In the genomic region with DNA sequence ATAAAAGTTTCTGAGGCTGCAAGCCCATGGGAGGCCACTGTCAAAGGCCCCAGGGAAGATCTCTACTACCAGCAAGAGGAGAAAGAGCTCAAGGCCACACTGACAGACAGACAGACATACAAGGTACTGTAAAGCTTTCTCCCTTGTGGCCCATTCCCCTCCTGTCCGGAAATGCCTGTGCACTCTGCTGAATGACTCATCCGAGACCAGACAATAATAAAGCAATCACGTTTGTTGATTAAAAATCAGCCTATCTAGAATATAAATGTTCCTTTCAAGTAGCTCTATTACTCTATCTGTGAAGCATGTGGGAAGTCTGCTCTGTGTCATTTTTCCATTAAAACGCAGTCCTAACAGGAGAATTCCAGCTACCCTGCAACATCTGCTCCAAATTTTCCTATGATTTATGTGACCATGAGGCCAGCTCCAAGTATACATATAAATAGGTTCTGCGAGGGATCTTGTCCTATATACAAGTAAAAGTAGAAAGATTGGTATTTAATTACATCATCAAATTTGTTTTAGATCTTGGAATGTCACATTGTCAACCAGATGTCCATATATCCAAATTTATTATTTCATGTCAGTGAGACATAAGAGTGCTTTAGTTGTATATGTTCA, we compare ENCODE assay signal across 16 cellular contexts. TPM values are rescaled to one million over a fixed set of nuclear protein-coding genes. Genes with fewer than 3 reads are reported as not detected.
DNase-seq lines count a peak whose midpoint lies in the region; ATAC-seq, FAIRE-seq and TF ChIP-seq lines count a peak whose summit lies in the region.
"Had no signal": no experiment of that assay in that cellular context is flagged by ENCODE, and none has a peak within 500 bp of the region (broad histone marks: within the 10 kb centered on the region; RNA-seq: fewer than 3 reads in every experiment).

No MANE protein-coding gene starts in this region.

- no peak overlapping the region for H3K4me3 Mint-ChIP-seq in osteocyte (ENCODE audit: unreplicated experiment)
- H3K4me3 Mint-ChIP-seq in CD8-positive, alpha-beta T cell: no peak overlapping the region
- H3K4me3 Mint-ChIP-seq: activated CD4-positive, alpha-beta T cell treated with anti-CD3 and anti-CD28 coated beads, Interleukin-2, amount 10 ng/mL, durations not matched to agents 24 days and 14 days; activated naive CD8-positive, alpha-beta T cell; memory B cell had no signal

- H2AFZ ChIP-seq in endothelial cell of umbilical vein (ENCODE audit: low read depth, low read length): peak overlapping the region; percentile 33

- H3K9me3 ChIP-seq in Peyer's patch (no peaks in the 10 kb centered on the region), endothelial cell of umbilical vein (replicated peaks; ENCODE audit: control insufficient read depth, insufficient read depth, low read length) (no peaks in the 10 kb centered on the region)
- no peaks in the 10 kb centered on the region for H3K9me3 ChIP-seq in CD8-positive, alpha-beta T cell (ENCODE audit: low read length)

- H3K4me2 ChIP-seq in endothelial cell of umbilical vein (ENCODE audit: insufficient read depth, low read length): peak overlapping the region; percentile 46

- dilution Hi-C loops in endothelial cell of umbilical vein (cut with MboI; ENCODE audit: extremely low pct_ligation_motif_present, low sequenced_read_pairs): no loop called here

- no peak for TF ChIP-seq POLR2A in Peyer's patch (IDR thresholded peaks at IDR 0.05)
- no peak for TF ChIP-seq POLR2A in endothelial cell of umbilical vein (IDR thresholded peaks at IDR 0.05; ENCODE audit: low read depth, low read length)

- intact Hi-C loops in endothelial cell of umbilical vein (cut with micrococcal nuclease): no loop called here
- intact Hi-C loops in CD8-positive, alpha-beta T cell (cut with DNase I, micrococcal nuclease): no loop called here

- no peaks in the 10 kb centered on the region for H3K27me3 ChIP-seq in BJ (ENCODE audit: control insufficient read depth, insufficient read depth, low read length)
- H3K27me3 ChIP-seq in Peyer's patch: no peaks in the 10 kb centered on the region
- no peaks in the 10 kb centered on the region for H3K27me3 ChIP-seq in endothelial cell of umbilical vein (ENCODE audit: control insufficient read depth in 2 of 2, insufficient read depth in 2 of 2, low read length in 2 of 2)
- H3K27me3 ChIP-seq in CD8-positive, alpha-beta T cell (ENCODE audit: insufficient read depth, low read length): no peaks in the 10 kb centered on the region

- peaks cover 3% of the 10 kb centered on the region for H3K9me3 Mint-ChIP-seq in osteocyte (ENCODE audit: unreplicated experiment)
- no peaks in the 10 kb centered on the region for H3K9me3 Mint-ChIP-seq in CD8-positive, alpha-beta T cell
- H3K9me3 Mint-ChIP-seq: activated CD4-positive, alpha-beta T cell treated with anti-CD3 and anti-CD28 coated beads, Interleukin-2, amount 10 ng/mL, durations not matched to agents 24 days and 14 days; memory B cell had no signal

- peak overlapping the region; percentile 53 for H3K9ac ChIP-seq in endothelial cell of umbilical vein (replicated peaks; ENCODE audit: extremely low read depth, insufficient read depth, low read length)

- H3K4me3 ChIP-seq in BJ (ENCODE audit: low read depth, low read length) (no peak overlapping the region), Peyer's patch (no peak overlapping the region), endothelial cell of umbilical vein (replicated peaks in 1 of 3; ENCODE audit: insufficient read depth in 1 of 3, low read depth in 1 of 3, low read length in 3 of 3) (no peak overlapping the region)
- no peak overlapping the region for H3K4me3 ChIP-seq in CD8-positive, alpha-beta T cell (ENCODE audit: low read depth, low read length)

- H3K79me2 ChIP-seq in endothelial cell of umbilical vein (ENCODE audit: control insufficient read depth, insufficient read depth, low read length): no peaks in the 10 kb centered on the region

- TF ChIP-seq CTCF in BJ (IDR thresholded peaks at IDR 0.05; ENCODE audit: insufficient read depth, low read depth, low read length) (no peak), Peyer's patch (IDR thresholded peaks at IDR 0.05) (no peak), endothelial cell of umbilical vein (IDR thresholded peaks at IDR 0.05; ENCODE audit: extremely low read depth in 1 of 2, insufficient read depth in 1 of 2, low read depth in 1 of 2, low read length in 2 of 2) (no peak), osteocyte (IDR thresholded peaks at IDR 0.05) (no peak)
- TF ChIP-seq CTCF in CD8-positive, alpha-beta T cell (IDR thresholded peaks at IDR 0.05): no peak

- BruUV-seq in endothelial cell of umbilical vein (replicated peaks; lab: Mats Ljungman, UMichigan): no TSS peak

- peak overlapping the region; percentile 91 for H3K27ac Mint-ChIP-seq in osteocyte (ENCODE audit: unreplicated experiment)
- no peak overlapping the region for H3K27ac Mint-ChIP-seq in CD8-positive, alpha-beta T cell
- H3K27ac Mint-ChIP-seq: activated CD4-positive, alpha-beta T cell treated with anti-CD3 and anti-CD28 coated beads, Interleukin-2, amount 10 ng/mL, durations not matched to agents 24 days and 14 days; activated naive CD8-positive, alpha-beta T cell; memory B cell had no signal

- peaks cover 2% of the 10 kb centered on the region for H3K36me3 Mint-ChIP-seq in osteocyte (ENCODE audit: unreplicated experiment)
- no peaks in the 10 kb centered on the region for H3K36me3 Mint-ChIP-seq in CD8-positive, alpha-beta T cell
- H3K36me3 Mint-ChIP-seq: activated naive CD8-positive, alpha-beta T cell; memory B cell had no signal

- H3K27ac ChIP-seq in Peyer's patch (peak overlapping the region in 3 of 4 donors; percentile 38 to 64 (median 46)), endothelial cell of umbilical vein (ENCODE audit: insufficient read depth, low read depth, low read length) (peak overlapping the region; percentile 72)
- H3K27ac ChIP-seq in CD8-positive, alpha-beta T cell (ENCODE audit: low read depth, low read length): no peak overlapping the region

- CTCF ChIA-PET in BJ (lab: Yijun Ruan, JAX): interaction anchor here (0.7 to 1.2 kb wide), 2 partner anchors 21 to 43 kb away, joined by 3 read pairs; no protein-coding TSS in a partner anchor
- CTCF ChIA-PET in endothelial cell of umbilical vein (lab: Charles Lee): interaction anchor here (0.7 to 1.7 kb wide), 11 partner anchors 8 to 428 kb away, joined by 3 to 12 read pairs (median 4); no protein-coding TSS in a partner anchor
- CTCF ChIA-PET in CD8-positive, alpha-beta T cell (lab: Charles Lee): no interaction called here

- DNase-seq in BJ (ENCODE audit: low read depth) (peak; percentile 80), Peyer's patch (no peak), endothelial cell of umbilical vein (ENCODE audit: low read depth, low spot score) (peak; percentile 79), osteocyte (ENCODE audit: extremely low spot score, unreplicated experiment) (no peak), NCI-H1092 (lab: John Stamatoyannopoulos, UW) (no peak)
- DNase-seq in CD8-positive, alpha-beta T cell: no peak
- DNase-seq: activated CD4-positive, alpha-beta T cell treated with anti-CD3 and anti-CD28 coated beads, Interleukin-2, amount 10 ng/mL, durations not matched to agents 24 days and 14 days; NCI-H1694; RPMI8226; stimulated activated CD4-positive, alpha-beta T cell treated with anti-CD3 and anti-CD28 coated beads, Interleukin-2, amount 100 ng/mL, for 24 hours had no signal

- POLR2A ChIA-PET in BJ (lab: Charles Lee): interaction anchor here (0.6 to 1.1 kb wide), 6 partner anchors 11 to 111 kb away, joined by 3 to 4 read pairs (median 3); no protein-coding TSS in a partner anchor
- POLR2A ChIA-PET in endothelial cell of umbilical vein (lab: Charles Lee): no interaction called here
- POLR2A ChIA-PET in CD8-positive, alpha-beta T cell (lab: Charles Lee): interaction anchor here (0.9 kb wide), 1 partner anchor 21 kb away, joined by 3 read pairs; no protein-coding TSS in a partner anchor

- no peaks in the 10 kb centered on the region for H3K9me1 ChIP-seq in endothelial cell of umbilical vein (replicated peaks; ENCODE audit: control insufficient read depth, extremely low read depth, insufficient read depth, low read length)

- H3K4me1 Mint-ChIP-seq in osteocyte (ENCODE audit: unreplicated experiment): peaks cover 49% of the 10 kb centered on the region
- H3K4me1 Mint-ChIP-seq in CD8-positive, alpha-beta T cell (ENCODE audit: low read depth): no peaks in the 10 kb centered on the region
- H3K4me1 Mint-ChIP-seq: activated CD4-positive, alpha-beta T cell treated with anti-CD3 and anti-CD28 coated beads, Interleukin-2, amount 10 ng/mL, durations not matched to agents 24 days and 14 days; memory B cell had no signal

- H3K27me3 Mint-ChIP-seq in osteocyte (ENCODE audit: unreplicated experiment): no peaks in the 10 kb centered on the region
- H3K27me3 Mint-ChIP-seq in CD8-positive, alpha-beta T cell (ENCODE audit: low read depth): peaks cover 16% of the 10 kb centered on the region

- FAIRE-seq in endothelial cell of umbilical vein (lab: Jason Lieb, UNC): peak; percentile 53

- H3K4me1 ChIP-seq in Peyer's patch (no peaks in the 10 kb centered on the region), endothelial cell of umbilical vein (ENCODE audit: control insufficient read depth, extremely low read depth, insufficient read depth, low read length) (peaks cover 35% of the 10 kb centered on the region)
- no peaks in the 10 kb centered on the region for H3K4me1 ChIP-seq in CD8-positive, alpha-beta T cell (ENCODE audit: insufficient read depth, low read length)

- no peaks in the 10 kb centered on the region for H4K20me1 ChIP-seq in endothelial cell of umbilical vein (replicated peaks; ENCODE audit: control insufficient read depth, extremely low read depth, insufficient read depth, low read length)

- H3K36me3 ChIP-seq in BJ (ENCODE audit: control insufficient read depth, insufficient read depth, low read length) (no peaks in the 10 kb centered on the region), Peyer's patch (no peaks in the 10 kb centered on the region), endothelial cell of umbilical vein (ENCODE audit: control insufficient read depth in 2 of 2, extremely low read depth in 1 of 2, insufficient read depth in 2 of 2, low read length in 2 of 2) (no peaks in the 10 kb centered on the region)
- H3K36me3 ChIP-seq in CD8-positive, alpha-beta T cell (ENCODE audit: insufficient read depth, low read length): no peaks in the 10 kb centered on the region

- ATAC-seq in HG02623 (IDR thresholded peaks at IDR 0.05; ENCODE audit: unreplicated experiment) (no peak), GM21515 (IDR thresholded peaks at IDR 0.05; ENCODE audit: unreplicated experiment) (no peak)
- no peak for ATAC-seq in CD8-positive, alpha-beta T cell
- ATAC-seq: esophagus mucosa had no signal

RNA-seq across cellular contexts. Expression of a gene that starts 34.8 kb away (rescaled TPM):
- polyA plus RNA-seq in BJ (2011; rRNA removed) (987 and 1,228 TPM in 2 replicates), endothelial cell of umbilical vein (18.0 and 18.9 TPM in 2 replicates)
- 332 and 387 TPM in 2 replicates for polyA minus RNA-seq in BJ (2011; rRNA and poly(A)+ RNA removed)
- total RNA-seq in Peyer's patch (10 to 100 TPM; 17.5 to 56.9 (median 26.3) TPM), endothelial cell of umbilical vein (6.5 and 8.7 TPM in 2 replicates), osteocyte (267 and 343 TPM in 2 replicates)
- polyA plus RNA-seq in endothelial cell of umbilical vein (2011; cell fraction: cytosol; rRNA removed): 24.0 and 30.3 TPM in 2 replicates
- polyA plus RNA-seq in endothelial cell of umbilical vein (2011; cell fraction: nucleus; rRNA removed): 25.3 and 32.0 TPM in 2 replicates
- 74.6 and 97.3 TPM in 2 replicates for polyA plus RNA-seq in endothelial cell of umbilical vein (2012)
- polyA minus RNA-seq in endothelial cell of umbilical vein: 20.9 and 23.9 TPM in 2 replicates
- polyA minus RNA-seq in endothelial cell of umbilical vein (2011; cell fraction: cytosol; rRNA and poly(A)+ RNA removed): 16.9 TPM
- 9.4 and 11.5 TPM in 2 replicates for polyA minus RNA-seq in endothelial cell of umbilical vein (2011; cell fraction: nucleus; rRNA and poly(A)+ RNA removed)
- 1 to 10 TPM; 1.8 TPM for total RNA-seq in CD8-positive, alpha-beta T cell
- total RNA-seq: activated CD4-positive, alpha-beta T cell treated with anti-CD3 and anti-CD28 coated beads, Interleukin-2, amount 10 ng/mL, durations not matched to agents 24 days and 14 days had no signal

RNA-seq across cellular contexts. Expression of a gene that starts 39.2 kb away (rescaled TPM):
- 0.10 TPM in 1 of 2 replicates, not detected in the other for polyA plus RNA-seq in BJ (2011; rRNA removed)
- polyA minus RNA-seq in BJ (2011; rRNA and poly(A)+ RNA removed): not detected in 2 replicates
- not detected for total RNA-seq in Peyer's patch
- not detected in 2 replicates for total RNA-seq in endothelial cell of umbilical vein
- not detected in 2 replicates for polyA plus RNA-seq in endothelial cell of umbilical vein
- not detected in 2 replicates for polyA plus RNA-seq in endothelial cell of umbilical vein (2011; cell fraction: cytosol; rRNA removed)
- polyA plus RNA-seq in endothelial cell of umbilical vein (2011; cell fraction: nucleus; rRNA removed): not detected in 2 replicates
- not detected in 2 replicates for polyA plus RNA-seq in endothelial cell of umbilical vein (2012)
- not detected in 2 replicates for polyA minus RNA-seq in endothelial cell of umbilical vein
- polyA minus RNA-seq in endothelial cell of umbilical vein (2011; cell fraction: cytosol; rRNA and poly(A)+ RNA removed): not detected
- polyA minus RNA-seq in endothelial cell of umbilical vein (2011; cell fraction: nucleus; rRNA and poly(A)+ RNA removed): not detected in 2 replicates
- not detected in 2 replicates for total RNA-seq in osteocyte
- not detected for total RNA-seq in CD8-positive, alpha-beta T cell
- total RNA-seq: activated CD4-positive, alpha-beta T cell treated with anti-CD3 and anti-CD28 coated beads, Interleukin-2, amount 10 ng/mL, durations not matched to agents 24 days and 14 days; esophagus mucosa; temporal lobe had no signal

Comparison
In these comparisons a context has a peak if more than half of its experiments do, and no peak if none do; other contexts are left out.
1. DNase-seq: peak in BJ (single experiment) and endothelial cell of umbilical vein (single experiment); none in Peyer's patch (0 of 3), osteocyte (single experiment), NCI-H1092 (single experiment) and CD8-positive, alpha-beta T cell (0 of 7).